In genomic region chr11:61918251-61919112, GRCh38 we compare ENCODE assay signal across 10 cellular contexts. TPM values are rescaled to one million over a fixed set of nuclear protein-coding genes. Genes with fewer than 3 reads are reported as not detected.
DNase-seq lines count a peak whose midpoint lies in the region; ATAC-seq and TF ChIP-seq lines count a peak whose summit lies in the region.
"Had no signal": no experiment of that assay in that cellular context is flagged by ENCODE, and none has a peak within 500 bp of the region (broad histone marks: within the 10 kb centered on the region; RNA-seq: fewer than 3 reads in every experiment).

No MANE protein-coding gene starts in this region.

- no peaks in the 10 kb centered on the region for H3K9me3 Mint-ChIP-seq in activated CD4-positive, alpha-beta T cell treated with anti-CD3 and anti-CD28 coated beads for 36 hours (ENCODE audit: low read depth)

- peaks cover 49% of the 10 kb centered on the region for H3K27me3 Mint-ChIP-seq in activated CD4-positive, alpha-beta T cell treated with anti-CD3 and anti-CD28 coated beads for 36 hours

- TF ChIP-seq CTCF in lower leg skin (IDR thresholded peaks at IDR 0.05) (no peak), left lung (IDR thresholded peaks at IDR 0.05) (no peak)

- peaks cover 4% of the 10 kb centered on the region for H3K4me1 Mint-ChIP-seq in activated CD4-positive, alpha-beta T cell treated with anti-CD3 and anti-CD28 coated beads for 36 hours

- CTCF ChIA-PET in activated CD4-positive, alpha-beta T cell treated with anti-CD3 and anti-CD28 coated beads for 36 hours (lab: Charles Lee): no interaction called here

- intact Hi-C loops in activated CD4-positive, alpha-beta T cell treated with anti-CD3 and anti-CD28 coated beads for 36 hours (cut with DNase I, micrococcal nuclease): no loop called here
- intact Hi-C loops in lower leg skin (cut with DNase I; ENCODE audit: low total_unique reads) (no loop called here), left lung (cut with DNase I) (no loop called here)

- ATAC-seq in activated CD4-positive, alpha-beta T cell treated with anti-CD3 and anti-CD28 coated beads for 36 hours: no peak
- ATAC-seq in left lung (no peak), HG03378 (IDR thresholded peaks at IDR 0.05; ENCODE audit: unreplicated experiment) (no peak)

- H3K9ac ChIP-seq in adipocyte (ENCODE audit: low read length): peak overlapping the region; percentile 71

- no peak for TF ChIP-seq POLR2A in lower leg skin (IDR thresholded peaks at IDR 0.05)

- WGBS in lower leg skin, 2 donors: 75 to 79% methylated on average over 14 of the region's 14 CpGs

- H3K9me3 ChIP-seq in adipocyte (ENCODE audit: control insufficient read depth, low read length) (no peaks in the 10 kb centered on the region), left lung (no peaks in the 10 kb centered on the region)

- H3K4me3 Mint-ChIP-seq in activated CD4-positive, alpha-beta T cell treated with anti-CD3 and anti-CD28 coated beads for 36 hours: peak overlapping the region; percentile 63

- H3K27ac Mint-ChIP-seq in activated CD4-positive, alpha-beta T cell treated with anti-CD3 and anti-CD28 coated beads for 36 hours: peak overlapping the region; percentile 6

- DNase-seq in activated CD4-positive, alpha-beta T cell treated with anti-CD3 and anti-CD28 coated beads for 36 hours: no peak
- no peak for DNase-seq in activated CD4-positive, alpha-beta T cell treated with anti-CD3 and anti-CD28 coated beads, Interleukin-2, amount 50 U/mL, for 48 hours
- DNase-seq in adipocyte (ENCODE audit: low read depth): no peak
- peak; percentile 65 to 90 for DNase-seq in lower leg skin (ENCODE audit: low spot score in 2 of 2)
- no peak for DNase-seq in substantia nigra (lab: John Stamatoyannopoulos, UW)
- no peak for DNase-seq in T-helper 9 cell
- no peak for DNase-seq in left lung
- DNase-seq: NCI-H526 treated with DMSO at 0.1 percent for 48 hours had no signal

- H3K4me1 ChIP-seq in adipocyte (ENCODE audit: control insufficient read depth, insufficient read depth, low read length) (peaks cover 27% of the 10 kb centered on the region), left lung (peaks cover 11 to 37% of the 10 kb centered on the region in 2 donors)

- H3K36me3 Mint-ChIP-seq in activated CD4-positive, alpha-beta T cell treated with anti-CD3 and anti-CD28 coated beads for 36 hours (ENCODE audit: low read depth): no peaks in the 10 kb centered on the region

- H3K27ac ChIP-seq in substantia nigra (ENCODE audit: low read depth, low read length, poor library complexity, severe bottlenecking): peak overlapping the region; percentile 71
- peak overlapping the region in 1 of 2 donors; percentile 19 for H3K27ac ChIP-seq in left lung

- H3K27me3 ChIP-seq in adipocyte (replicated peaks; ENCODE audit: control insufficient read depth, insufficient read depth, low read length) (no peaks in the 10 kb centered on the region), left lung (peaks cover 0 to 51% of the 10 kb centered on the region in 2 donors)

- H3K4me3 ChIP-seq in adipocyte (ENCODE audit: low read length) (peak overlapping the region; percentile 74), lower leg skin (ENCODE audit: low read depth, poor library complexity, severe bottlenecking) (no peak overlapping the region), left lung (no peak overlapping the region)

- H3K36me3 ChIP-seq in adipocyte (ENCODE audit: control insufficient read depth, insufficient read depth, low read length, severe bottlenecking) (no peaks in the 10 kb centered on the region), left lung (no peaks in the 10 kb centered on the region)

- POLR2A ChIA-PET in activated CD4-positive, alpha-beta T cell treated with anti-CD3 and anti-CD28 coated beads for 36 hours (lab: Charles Lee): no interaction called here

RNA-seq across cellular contexts. Expression of gene RAB3IL1, which starts 1.1 kb away (rescaled TPM):
- under 1 TPM in 1 of 2 experiments, not detected in 1; 0.09 TPM for total RNA-seq in activated CD4-positive, alpha-beta T cell treated with anti-CD3 and anti-CD28 coated beads for 36 hours
- total RNA-seq in lower leg skin (10 to 100 TPM in 1 of 4 donors, 1 to 10 TPM in 3; 6.1 to 10.9 (median 7.8) TPM), left lung (10 to 100 TPM; 10.8 to 13.3 TPM)
- total RNA-seq: activated CD8-positive, alpha-beta memory T cell treated with anti-CD3 and anti-CD28 coated beads for 36 hours had no signal

RNA-seq across cellular contexts. Expression of gene FADS3, which starts 27.1 kb away (rescaled TPM):
- total RNA-seq in activated CD4-positive, alpha-beta T cell treated with anti-CD3 and anti-CD28 coated beads for 36 hours: 10 to 100 TPM in 1 of 2 experiments, 1 to 10 TPM in 1; 7.2 to 10.1 TPM
- total RNA-seq in lower leg skin: 10 to 100 TPM; 10.9 to 27.8 (median 18.3) TPM
- total RNA-seq in left lung: 10 to 100 TPM; 64.1 to 71.4 TPM

RNA-seq across cellular contexts. Expression of gene BEST1, which starts 31.7 kb away (rescaled TPM):
- under 1 TPM; 0.37 to 0.65 TPM for total RNA-seq in activated CD4-positive, alpha-beta T cell treated with anti-CD3 and anti-CD28 coated beads for 36 hours
- total RNA-seq in lower leg skin: 1 to 10 TPM in 3 of 4 donors, under 1 TPM in 1; 0.89 to 2.8 (median 1.5) TPM
- total RNA-seq in left lung: 10 to 100 TPM in 1 of 2 donors, 1 to 10 TPM in 1; 3.8 to 14.6 TPM
- total RNA-seq: activated CD8-positive, alpha-beta memory T cell treated with anti-CD3 and anti-CD28 coated beads for 36 hours had no signal

RNA-seq across cellular contexts. Expression of gene FTH1, which starts 49.0 kb away (rescaled TPM):
- 100 to 1,000 TPM; 777 to 914 TPM for total RNA-seq in activated CD4-positive, alpha-beta T cell treated with anti-CD3 and anti-CD28 coated beads for 36 hours
- total RNA-seq in lower leg skin: 1,000 to 10,000 TPM in 1 of 4 donors, 100 to 1,000 TPM in 3; 583 to 1,081 (median 634) TPM
- total RNA-seq in left lung: 1,000 to 10,000 TPM; 3,536 to 5,494 TPM

Comparison
In these comparisons a context has a peak if more than half of its experiments do, and no peak if none do; other contexts are left out.
1. DNase-seq: peak in lower leg skin (2 of 2); none in activated CD4-positive, alpha-beta T cell treated with anti-CD3 and anti-CD28 coated beads for 36 hours (single experiment), activated CD4-positive, alpha-beta T cell treated with anti-CD3 and anti-CD28 coated beads, Interleukin-2, amount 50 U/mL, for 48 hours (0 of 2), adipocyte (single experiment), substantia nigra (0 of 49), T-helper 9 cell (single experiment) and left lung (0 of 2).
2. RNA of gene RAB3IL1, which starts 1.1 kb away (total RNA-seq): 10.8 to 13.3 TPM in left lung and 6.1 to 10.9 TPM in lower leg skin; 0.09 TPM in activated CD4-positive, alpha-beta T cell treated with anti-CD3 and anti-CD28 coated beads for 36 hours; every median in the first group is over 4 times any median in the second.